ENCODE assay signal across 27 cellular contexts in genomic region chr1:38652217-38652616, GRCh38.
"Had no signal": no experiment of that assay in that cellular context is flagged by ENCODE, and none has a peak within 500 bp of the region (broad histone marks: within the 10 kb centered on the region; RNA-seq: fewer than 3 reads in every experiment).

No MANE protein-coding gene starts in this region.

- DNase-seq: colonic mucosa; cortex of kidney; dermis blood vessel endothelial cell; dorsolateral prefrontal cortex; effector CD4-positive, alpha-beta T cell; effector CD8-positive, alpha-beta T cell; effector memory CD4-positive, alpha-beta T cell; effector memory CD8-positive, alpha-beta T cell; endodermal cell; erythroblast; esophagus squamous epithelium; foreskin fibroblast; foreskin melanocyte; gastrocnemius medialis; glutamatergic neuron; head of caudate nucleus; heart left ventricle; heart right ventricle had no signal

- H3K4me3 Mint-ChIP-seq: dendritic cell treated with granulocyte-macrophage colony-stimulating factor and Interleukin-4, amounts not matched to agents 40 ng/mL and 50 ng/mL, for 4 days; effector memory CD8-positive, alpha-beta T cell; endodermal cell had no signal

- H3K4me1 ChIP-seq: colonic mucosa, esophagus muscularis mucosa, esophagus squamous epithelium, foreskin keratinocyte, gastrocnemius medialis, gastroesophageal sphincter, heart left ventricle, heart right ventricle had no signal

- H3K9me3 Mint-ChIP-seq: dendritic cell treated with granulocyte-macrophage colony-stimulating factor and Interleukin-4, amounts not matched to agents 40 ng/mL and 50 ng/mL, for 4 days; effector memory CD8-positive, alpha-beta T cell had no signal

- H3K36me3 ChIP-seq: colonic mucosa, esophagus muscularis mucosa, esophagus squamous epithelium, gastrocnemius medialis, gastroesophageal sphincter, heart left ventricle, heart right ventricle had no signal

- H3K9me3 ChIP-seq: colonic mucosa, esophagus muscularis mucosa, esophagus squamous epithelium, gastrocnemius medialis, gastroesophageal sphincter, heart left ventricle, heart right ventricle had no signal

- H3K27ac ChIP-seq: colonic mucosa, dorsolateral prefrontal cortex, epithelial cell of prostate, esophagus muscularis mucosa, esophagus squamous epithelium, foreskin keratinocyte, gastrocnemius medialis, gastroesophageal sphincter, heart left ventricle, heart right ventricle had no signal

- ATAC-seq: effector memory CD8-positive, alpha-beta T cell; gastrocnemius medialis; gastroesophageal sphincter; heart left ventricle; heart right ventricle had no signal

- H3K4me3 ChIP-seq: colonic mucosa, dorsolateral prefrontal cortex, esophagus muscularis mucosa, esophagus squamous epithelium, gastrocnemius medialis, gastroesophageal sphincter, heart left ventricle, heart right ventricle had no signal

- H3K27ac Mint-ChIP-seq: dendritic cell treated with granulocyte-macrophage colony-stimulating factor and Interleukin-4, amounts not matched to agents 40 ng/mL and 50 ng/mL, for 4 days; effector memory CD8-positive, alpha-beta T cell; endodermal cell had no signal

- FAIRE-seq: colon, endometrium, endothelial cell of umbilical vein, frontal cortex had no signal

- H3K27me3 ChIP-seq: colonic mucosa, foreskin keratinocyte, gastrocnemius medialis had no signal
